In genomic region chr22:24975125-24975640, GRCh38 we compare ENCODE assay signal across 28 cellular contexts. TPM values are rescaled to one million over a fixed set of nuclear protein-coding genes. Genes with fewer than 3 reads are reported as not detected.
DNase-seq lines count a peak whose midpoint lies in the region; ATAC-seq, FAIRE-seq and TF ChIP-seq lines count a peak whose summit lies in the region.
"Had no signal": no experiment of that assay in that cellular context is flagged by ENCODE, and none has a peak within 500 bp of the region (broad histone marks: within the 10 kb centered on the region; RNA-seq: fewer than 3 reads in every experiment).

No MANE protein-coding gene starts in this region.

- dilution Hi-C loops in endothelial cell of umbilical vein (cut with MboI; ENCODE audit: extremely low pct_ligation_motif_present, low sequenced_read_pairs) = no loop called here

- H3K27me3 ChIP-seq in endothelial cell of umbilical vein (ENCODE audit: control insufficient read depth in 2 of 2, insufficient read depth in 2 of 2, low read length in 2 of 2) (no peaks in the 10 kb centered on the region), neural progenitor cell (no peaks in the 10 kb centered on the region)
- H3K27me3 ChIP-seq: BLaER1 treated with 17β-estradiol and CSF1 and Interleukin-3, amounts not matched to agents 10 nM and 100 nM had no signal

- H3K9me1 ChIP-seq in endothelial cell of umbilical vein (replicated peaks; ENCODE audit: control insufficient read depth, extremely low read depth, insufficient read depth, low read length) = no peaks in the 10 kb centered on the region

- H3K36me3 ChIP-seq in HEK293 (ENCODE audit: control insufficient read depth in 2 of 2, insufficient read depth in 1 of 2, low read length in 2 of 2) (peaks cover 0 to 4% of the 10 kb centered on the region in 2 experiments; a peak in 1 of 3 replicates), endothelial cell of umbilical vein (ENCODE audit: control insufficient read depth in 2 of 2, extremely low read depth in 1 of 2, insufficient read depth in 2 of 2, low read length in 2 of 2) (peaks cover 0 to 1% of the 10 kb centered on the region in 2 experiments), neural progenitor cell (no peaks in the 10 kb centered on the region)
- H3K36me3 ChIP-seq: BLaER1 treated with 17β-estradiol and CSF1 and Interleukin-3, amounts not matched to agents 10 nM and 100 nM had no signal

- H3K9me3 ChIP-seq in HEK293 (ENCODE audit: control insufficient read depth, insufficient read depth, low read depth, low read length) = no peaks in the 10 kb centered on the region
- no peaks in the 10 kb centered on the region for H3K9me3 ChIP-seq in T-helper 17 cell (ENCODE audit: control insufficient read depth, low read length, poor library complexity, severe bottlenecking)
- no peaks in the 10 kb centered on the region for H3K9me3 ChIP-seq in endothelial cell of umbilical vein (replicated peaks; ENCODE audit: control insufficient read depth, insufficient read depth, low read length)
- no peaks in the 10 kb centered on the region for H3K9me3 ChIP-seq in neural progenitor cell (ENCODE audit: low read depth)
- H3K9me3 ChIP-seq: BLaER1 treated with 17β-estradiol and CSF1 and Interleukin-3, amounts not matched to agents 10 nM and 100 nM; Caco-2 had no signal

- H3K27me3 Mint-ChIP-seq in T-helper 17 cell (no peaks in the 10 kb centered on the region), neural progenitor cell (ENCODE audit: insufficient read depth, low read depth) (peaks cover 2% of the 10 kb centered on the region)
- no peaks in the 10 kb centered on the region for H3K27me3 Mint-ChIP-seq in activated CD4-positive, alpha-beta memory T cell treated with anti-CD3 and anti-CD28 coated beads for 36 hours

- ATAC-seq in T-helper 17 cell = no peak
- ATAC-seq: activated naive CD4-positive, alpha-beta T cell treated with anti-CD3 and anti-CD28 coated beads, Interleukin-2, amount 50 U/mL, for 72 hours; naive thymus-derived CD4-positive, alpha-beta T cell had no signal

- H3K79me2 ChIP-seq in endothelial cell of umbilical vein (ENCODE audit: control insufficient read depth, insufficient read depth, low read length) (peaks cover 48% of the 10 kb centered on the region), neural progenitor cell (ENCODE audit: low read depth) (peaks cover 91% of the 10 kb centered on the region)

- H3K27ac ChIP-seq in HEK293 (ENCODE audit: extremely low read depth, low read depth, low read length) (no peak overlapping the region), endothelial cell of umbilical vein (ENCODE audit: insufficient read depth, low read depth, low read length) (no peak overlapping the region), neural progenitor cell (no peak overlapping the region)
- H3K27ac ChIP-seq: BLaER1 treated with 17β-estradiol and CSF1 and Interleukin-3, amounts not matched to agents 10 nM and 100 nM; parathyroid adenoma had no signal

- peak overlapping the region; percentile 69 for H3K27ac Mint-ChIP-seq in T-helper 17 cell
- H3K27ac Mint-ChIP-seq in neural progenitor cell = no peak overlapping the region
- H3K27ac Mint-ChIP-seq in activated CD4-positive, alpha-beta memory T cell treated with anti-CD3 and anti-CD28 coated beads for 36 hours = no peak overlapping the region
- H3K27ac Mint-ChIP-seq: activated naive CD4-positive, alpha-beta T cell treated with anti-CD3 and anti-CD28 coated beads, Interleukin-2, amount 50 U/mL, for 72 hours; activated T-helper 1 cell treated with anti-CD3 and anti-CD28 coated beads, Interleukin-12 subunit alpha, Interleukin-12 subunit beta, Interleukin-2, Interleukin-4 antibody, amounts not matched to agents 30 ng/mL and 10 ng/mL and 1 ng/mL, durations not matched to agents 14 hours and 24 hours and 36 hours had no signal

- H4K20me1 ChIP-seq in endothelial cell of umbilical vein (replicated peaks; ENCODE audit: control insufficient read depth, extremely low read depth, insufficient read depth, low read length) (no peaks in the 10 kb centered on the region), neural progenitor cell (ENCODE audit: low read depth) (peaks cover 94% of the 10 kb centered on the region)

- BruUV-seq in endothelial cell of umbilical vein (replicated peaks; lab: Mats Ljungman, UMichigan) = no TSS peak

- TF ChIP-seq POLR2A in endothelial cell of umbilical vein (IDR thresholded peaks at IDR 0.05; ENCODE audit: low read depth, low read length) = no peak
- TF ChIP-seq POLR2A in GM12892 (IDR thresholded peaks at IDR 0.05; ENCODE audit: low read depth, low read length) = no peak

- CTCF ChIA-PET in HEK293 (lab: Yijun Ruan, JAX) = interaction anchor here (0.7 kb wide), 1 partner anchor 172 kb away, joined by 3 read pairs; no protein-coding TSS in a partner anchor
- CTCF ChIA-PET in endothelial cell of umbilical vein (lab: Charles Lee) = interaction anchor here (0.6 to 2.1 kb wide), 6 partner anchors 16 to 74 kb away, joined by 3 to 8 read pairs (median 4); no protein-coding TSS in a partner anchor
- CTCF ChIA-PET in activated CD4-positive, alpha-beta memory T cell treated with anti-CD3 and anti-CD28 coated beads for 36 hours (lab: Charles Lee) = no interaction called here

- H3K36me3 Mint-ChIP-seq in T-helper 17 cell (ENCODE audit: low read depth) = no peaks in the 10 kb centered on the region
- H3K36me3 Mint-ChIP-seq in neural progenitor cell = no peaks in the 10 kb centered on the region
- H3K36me3 Mint-ChIP-seq in activated CD4-positive, alpha-beta memory T cell treated with anti-CD3 and anti-CD28 coated beads for 36 hours = no peaks in the 10 kb centered on the region
- H3K36me3 Mint-ChIP-seq: activated naive CD4-positive, alpha-beta T cell treated with anti-CD3 and anti-CD28 coated beads, Interleukin-2, amount 50 U/mL, for 72 hours; naive thymus-derived CD4-positive, alpha-beta T cell had no signal

- DNase-seq in T-helper 17 cell = no peak
- no peak for DNase-seq in endothelial cell of umbilical vein (ENCODE audit: low read depth, low spot score)
- DNase-seq in neural progenitor cell (ENCODE audit: low spot score) = no peak
- no peak for DNase-seq in activated CD4-positive, alpha-beta memory T cell treated with anti-CD3 and anti-CD28 coated beads for 36 hours
- no peak for DNase-seq in GM12892 (ENCODE audit: insufficient read length)
- DNase-seq in NCI-H2107 treated with DMSO at 0.1 percent for 48 hours (lab: John Stamatoyannopoulos, UW; ENCODE audit: unreplicated experiment) = no peak
- DNase-seq in mucosa of gallbladder (ENCODE audit: low spot score) = no peak
- DNase-seq: Caco-2; DND-41; effector memory CD4-positive, alpha-beta T cell; naive thymus-derived CD4-positive, alpha-beta T cell; NCI-H1092 treated with DMSO at 0.1 percent for 48 hours; NCI-H1930; NCI-H226; NCI-H774; stimulated activated naive CD4-positive, alpha-beta T cell treated with Interleukin-2 at 50 U/mL for 16 hours; T-helper 9 cell had no signal

- H3F3A ChIP-seq in neural progenitor cell (ENCODE audit: low read depth) = peaks cover 34% of the 10 kb centered on the region

- no peak overlapping the region for H3K4me3 Mint-ChIP-seq in T-helper 17 cell
- no peak overlapping the region for H3K4me3 Mint-ChIP-seq in neural progenitor cell
- H3K4me3 Mint-ChIP-seq in activated CD4-positive, alpha-beta memory T cell treated with anti-CD3 and anti-CD28 coated beads for 36 hours = no peak overlapping the region
- H3K4me3 Mint-ChIP-seq: activated T-helper 1 cell treated with anti-CD3 and anti-CD28 coated beads, Interleukin-12 subunit alpha, Interleukin-12 subunit beta, Interleukin-2, Interleukin-4 antibody, amounts not matched to agents 30 ng/mL and 10 ng/mL and 1 ng/mL, durations not matched to agents 14 hours and 24 hours and 36 hours; naive thymus-derived CD4-positive, alpha-beta T cell had no signal

- FAIRE-seq in endothelial cell of umbilical vein (lab: Jason Lieb, UNC) (peak; percentile 26), GM12892 (lab: Jason Lieb, UNC) (no peak)
- FAIRE-seq: H54 had no signal

- H2AFZ ChIP-seq in endothelial cell of umbilical vein (ENCODE audit: low read depth, low read length) (no peak overlapping the region), neural progenitor cell (replicated peaks) (no peak overlapping the region)
- H2AFZ ChIP-seq: parathyroid adenoma had no signal

- H3K4me2 ChIP-seq in endothelial cell of umbilical vein (ENCODE audit: insufficient read depth, low read length) (no peak overlapping the region), neural progenitor cell (peak overlapping the region; percentile 44)
- H3K4me2 ChIP-seq: BLaER1 treated with 17β-estradiol and CSF1 and Interleukin-3, amounts not matched to agents 10 nM and 100 nM had no signal

- H3K9ac ChIP-seq in endothelial cell of umbilical vein (replicated peaks; ENCODE audit: extremely low read depth, insufficient read depth, low read length) (no peak overlapping the region), neural progenitor cell (no peak overlapping the region)
- H3K9ac ChIP-seq: BLaER1 treated with 17β-estradiol and CSF1 and Interleukin-3, amounts not matched to agents 10 nM and 100 nM; parathyroid adenoma had no signal

- no peaks in the 10 kb centered on the region for H3K4me1 Mint-ChIP-seq in T-helper 17 cell
- peaks cover 36% of the 10 kb centered on the region for H3K4me1 Mint-ChIP-seq in neural progenitor cell
- no peaks in the 10 kb centered on the region for H3K4me1 Mint-ChIP-seq in activated CD4-positive, alpha-beta memory T cell treated with anti-CD3 and anti-CD28 coated beads for 36 hours (ENCODE audit: low read depth)

- POLR2A ChIA-PET in HEK293 (lab: Yijun Ruan, JAX) = no interaction called here
- POLR2A ChIA-PET in endothelial cell of umbilical vein (lab: Charles Lee) = interaction anchor here (0.6 kb wide), 1 partner anchor 10 kb away, joined by 3 read pairs; no protein-coding TSS in a partner anchor
- POLR2A ChIA-PET in activated CD4-positive, alpha-beta memory T cell treated with anti-CD3 and anti-CD28 coated beads for 36 hours (lab: Charles Lee) = no interaction called here

- H3K4me3 ChIP-seq in HEK293 (ENCODE audit: low read depth, low read length) (no peak overlapping the region), endothelial cell of umbilical vein (replicated peaks in 1 of 3; ENCODE audit: insufficient read depth in 1 of 3, low read depth in 1 of 3, low read length in 3 of 3) (no peak overlapping the region), neural progenitor cell (no peak overlapping the region)
- H3K4me3 ChIP-seq: BLaER1 treated with 17β-estradiol and CSF1 and Interleukin-3, amounts not matched to agents 10 nM and 100 nM had no signal

- TF ChIP-seq CTCF in HEK293 (tag by site-specific recombination; IDR thresholded peaks at IDR 0.05) (no peak), endothelial cell of umbilical vein (IDR thresholded peaks at IDR 0.05; ENCODE audit: extremely low read depth in 1 of 2, insufficient read depth in 1 of 2, low read depth in 1 of 2, low read length in 2 of 2) (no peak), neural progenitor cell (IDR thresholded peaks at IDR 0.05) (no peak)

- H3K9me3 Mint-ChIP-seq in neural progenitor cell = no peaks in the 10 kb centered on the region
- no peaks in the 10 kb centered on the region for H3K9me3 Mint-ChIP-seq in activated CD4-positive, alpha-beta memory T cell treated with anti-CD3 and anti-CD28 coated beads for 36 hours
- H3K9me3 Mint-ChIP-seq: activated naive CD4-positive, alpha-beta T cell treated with anti-CD3 and anti-CD28 coated beads, Interleukin-2, amount 50 U/mL, for 72 hours; activated T-helper 1 cell treated with anti-CD3 and anti-CD28 coated beads, Interleukin-12 subunit alpha, Interleukin-12 subunit beta, Interleukin-2, Interleukin-4 antibody, amounts not matched to agents 30 ng/mL and 10 ng/mL and 1 ng/mL, durations not matched to agents 14 hours and 24 hours and 36 hours; naive thymus-derived CD4-positive, alpha-beta T cell had no signal

- intact Hi-C loops in endothelial cell of umbilical vein (cut with micrococcal nuclease) = no loop called here
- intact Hi-C loops in activated CD4-positive, alpha-beta memory T cell treated with anti-CD3 and anti-CD28 coated beads for 36 hours (cut with micrococcal nuclease) = no loop called here

- H3K4me1 ChIP-seq in HEK293 (ENCODE audit: control insufficient read depth, insufficient read depth, low read length) = no peaks in the 10 kb centered on the region
- peaks cover 15% of the 10 kb centered on the region for H3K4me1 ChIP-seq in endothelial cell of umbilical vein (ENCODE audit: control insufficient read depth, extremely low read depth, insufficient read depth, low read length)
- H3K4me1 ChIP-seq in neural progenitor cell = peaks cover 19% of the 10 kb centered on the region

RNA-seq across cellular contexts. Expression of gene KIAA1671, which starts 22.7 kb away (rescaled TPM):
- 1 to 10 TPM; 1.4 to 3.2 TPM for total RNA-seq in T-helper 17 cell
- 78.9 and 85.1 TPM in 2 replicates for total RNA-seq in endothelial cell of umbilical vein
- 18.9 and 23.1 TPM in 2 replicates for polyA plus RNA-seq in endothelial cell of umbilical vein
- 21.8 and 22.1 TPM in 2 replicates for polyA plus RNA-seq in endothelial cell of umbilical vein (2011; cell fraction: cytosol; rRNA removed)
- 38.5 and 45.9 TPM in 2 replicates for polyA plus RNA-seq in endothelial cell of umbilical vein (2011; cell fraction: nucleus; rRNA removed)
- 17.4 and 19.8 TPM in 2 replicates for polyA plus RNA-seq in endothelial cell of umbilical vein (2012)
- 59.2 and 71.7 TPM in 2 replicates for polyA minus RNA-seq in endothelial cell of umbilical vein
- polyA minus RNA-seq in endothelial cell of umbilical vein (2011; cell fraction: cytosol; rRNA and poly(A)+ RNA removed) = 10.0 TPM
- polyA minus RNA-seq in endothelial cell of umbilical vein (2011; cell fraction: nucleus; rRNA and poly(A)+ RNA removed) = 70.1 and 79.2 TPM in 2 replicates
- 17.3 and 24.2 TPM in 2 replicates for total RNA-seq in neural progenitor cell (ENCODE audit: low replicate concordance)
- 1 to 10 TPM; 6.5 to 6.8 TPM for total RNA-seq in activated CD4-positive, alpha-beta memory T cell treated with anti-CD3 and anti-CD28 coated beads for 36 hours
- polyA plus RNA-seq in GM12892 (2012; ENCODE audit: missing spikeins) = 0.23 TPM
- 85.5 TPM for total RNA-seq in mucosa of gallbladder

RNA-seq across cellular contexts. Expression of gene LHFPL7, which starts 28.7 kb away (rescaled TPM):
- not detected for total RNA-seq in T-helper 17 cell
- not detected in 2 replicates for total RNA-seq in endothelial cell of umbilical vein
- polyA plus RNA-seq in endothelial cell of umbilical vein = not detected in 2 replicates
- polyA plus RNA-seq in endothelial cell of umbilical vein (2011; cell fraction: cytosol; rRNA removed) = not detected in 2 replicates
- polyA plus RNA-seq in endothelial cell of umbilical vein (2011; cell fraction: nucleus; rRNA removed) = not detected in 2 replicates
- polyA plus RNA-seq in endothelial cell of umbilical vein (2012) = not detected in 2 replicates
- not detected in 2 replicates for polyA minus RNA-seq in endothelial cell of umbilical vein
- not detected for polyA minus RNA-seq in endothelial cell of umbilical vein (2011; cell fraction: cytosol; rRNA and poly(A)+ RNA removed)
- not detected in 2 replicates for polyA minus RNA-seq in endothelial cell of umbilical vein (2011; cell fraction: nucleus; rRNA and poly(A)+ RNA removed)
- total RNA-seq in neural progenitor cell (ENCODE audit: low replicate concordance) = not detected in 2 replicates
- total RNA-seq in activated CD4-positive, alpha-beta memory T cell treated with anti-CD3 and anti-CD28 coated beads for 36 hours = not detected
- polyA plus RNA-seq in GM12892 (2012; ENCODE audit: missing spikeins) = not detected
- total RNA-seq in mucosa of gallbladder = not detected
- total RNA-seq: activated naive CD4-positive, alpha-beta T cell treated with anti-CD3 and anti-CD28 coated beads, Interleukin-2, amount 50 U/mL, for 72 hours; activated T-helper 1 cell treated with anti-CD3 and anti-CD28 coated beads, Interleukin-12 subunit alpha, Interleukin-12 subunit beta, Interleukin-2, Interleukin-4 antibody, amounts not matched to agents 30 ng/mL and 10 ng/mL and 1 ng/mL, durations not matched to agents 14 hours and 24 hours and 36 hours; aorta; Caco-2; cerebellum; kidney epithelial cell; naive thymus-derived CD4-positive, alpha-beta T cell; sciatic nerve had no signal
- polyA plus RNA-seq: AG04450; aorta; naive thymus-derived CD4-positive, alpha-beta T cell had no signal
